37 cellular contexts compared by ENCODE assay signal in the genomic region with DNA sequence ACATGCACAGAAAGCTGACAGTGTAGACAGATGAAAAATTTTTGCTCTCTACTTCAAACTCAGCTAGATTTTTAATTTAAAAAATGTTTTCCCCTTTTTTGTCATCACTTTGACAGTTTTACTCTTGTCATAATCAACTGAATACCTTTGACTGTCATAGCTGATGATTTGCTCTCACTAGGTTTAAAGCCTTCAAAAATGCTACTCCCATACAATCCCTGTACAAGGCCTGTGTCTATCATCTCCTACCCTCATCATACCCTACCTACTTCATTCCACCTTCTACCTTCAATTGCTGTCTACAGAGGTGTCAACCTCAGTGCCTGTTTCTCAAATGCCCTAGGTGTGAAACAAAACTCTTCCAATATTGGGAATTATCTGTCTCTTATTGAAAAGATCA.
"Had no signal": no experiment of that assay in that cellular context is flagged by ENCODE, and none has a peak within 500 bp of the region (broad histone marks: within the 10 kb centered on the region; RNA-seq: fewer than 3 reads in every experiment).

No MANE protein-coding gene starts in this region.

- ATAC-seq: activated CD4-positive, alpha-beta T cell treated with anti-CD3 and anti-CD28 coated beads for 36 hours; activated CD8-positive, alpha-beta T cell treated with anti-CD3 and anti-CD28 coated beads for 36 hours; activated naive CD4-positive, alpha-beta T cell treated with anti-CD3 and anti-CD28 coated beads, Interleukin-2, amount 50 U/mL, for 72 hours; activated T-cell treated with anti-CD3 and anti-CD28 coated beads, Interleukin-2, amount 50 U/mL, for 4 hours; activated T-cell treated with anti-CD3 and anti-CD28 coated beads, Interleukin-2, amount 50 U/mL, for 72 hours; activated T-helper 17 cell treated with anti-CD3 and anti-CD28 coated beads, Interleukin-2, amount 50 U/mL, for 72 hours; body of pancreas had no signal

- H3K36me3 Mint-ChIP-seq: activated CD4-positive, alpha-beta memory T cell treated with anti-CD3 and anti-CD28 coated beads for 36 hours; activated naive CD4-positive, alpha-beta T cell treated with anti-CD3 and anti-CD28 coated beads, Interleukin-2, amount 50 U/mL, for 72 hours; activated naive CD8-positive, alpha-beta T cell treated with anti-CD3 and anti-CD28 coated beads for 36 hours had no signal

- H3K27ac Mint-ChIP-seq: activated B cell treated with CpG ODN at 0.5 μM for 24 hours; activated CD4-positive, alpha-beta memory T cell treated with anti-CD3 and anti-CD28 coated beads for 36 hours; activated CD4-positive, alpha-beta T cell treated with anti-CD3 and anti-CD28 coated beads for 36 hours; activated CD8-positive, alpha-beta T cell treated with anti-CD3 and anti-CD28 coated beads for 36 hours; activated naive CD4-positive, alpha-beta T cell treated with anti-CD3 and anti-CD28 coated beads for 36 hours; activated naive CD4-positive, alpha-beta T cell treated with anti-CD3 and anti-CD28 coated beads, Interleukin-2, amount 50 U/mL, for 72 hours; activated naive CD8-positive, alpha-beta T cell treated with anti-CD3 and anti-CD28 coated beads for 36 hours; activated T-cell treated with anti-CD3 and anti-CD28 coated beads, Interleukin-2, amount 50 U/mL, for 72 hours; activated T-helper 1 cell treated with anti-CD3 and anti-CD28 coated beads, Interleukin-12 subunit alpha, Interleukin-12 subunit beta, Interleukin-2, Interleukin-4 antibody, amounts not matched to agents 30 ng/mL and 10 ng/mL and 1 ng/mL, durations not matched to agents 14 hours and 24 hours and 36 hours; activated T-helper 17 cell treated with anti-CD3 and anti-CD28 coated beads, Interleukin-2, amount 50 U/mL, for 72 hours; T-helper 1 cell treated with Interleukin-12 subunit alpha and Interleukin-12 subunit beta and Interleukin-4 antibody, amounts not matched to agents 30 μg/mL and 1 μg/mL, for 36 hours; T-helper 2 cell treated with Interferon-gamma antibody and Interleukin-4, amounts not matched to agents 5 μg/mL and 100 μg/mL, for 36 hours had no signal

- H3K4me3 ChIP-seq: adrenal gland, body of pancreas, breast epithelium had no signal

- FAIRE-seq: astrocyte, TTC549 had no signal

- H3K27ac ChIP-seq: adrenal gland, body of pancreas, brain microvascular endothelial cell, breast epithelium, VCaP had no signal

- H3K4me1 ChIP-seq: adrenal gland, body of pancreas, breast epithelium had no signal

- DNase-seq: activated B cell treated with CpG ODN at 0.5 μM for 24 hours; activated CD4-positive, alpha-beta memory T cell treated with anti-CD3 and anti-CD28 coated beads for 36 hours; activated CD4-positive, alpha-beta T cell treated with anti-CD3 and anti-CD28 coated beads for 36 hours; activated CD4-positive, alpha-beta T cell treated with anti-CD3 and anti-CD28 coated beads for 48 hours; activated CD4-positive, alpha-beta T cell treated with anti-CD3 and anti-CD28 coated beads, Interleukin-2, amount 50 U/mL, for 1 hour; activated CD4-positive, alpha-beta T cell treated with anti-CD3 and anti-CD28 coated beads, Interleukin-2, amount 50 U/mL, for 4 hours; activated CD4-positive, CD25-positive, alpha-beta regulatory T cell treated with anti-CD3 and anti-CD28 coated beads, Interleukin-2, amount 50 U/mL, for 72 hours; activated CD8-positive, alpha-beta memory T cell treated with anti-CD3 and anti-CD28 coated beads, Interleukin-2, amount 50 U/mL, for 4 hours; activated CD8-positive, alpha-beta T cell treated with anti-CD3 and anti-CD28 coated beads for 36 hours; activated effector memory CD4-positive, alpha-beta T cell treated with anti-CD3 and anti-CD28 coated beads, Interleukin-2, amount 50 U/mL, for 16 hours; activated gamma-delta T cell treated with Interleukin-2 at 50 U/mL for 16 hours; activated naive CD4-positive, alpha-beta T cell; activated naive CD4-positive, alpha-beta T cell treated with anti-CD3 and anti-CD28 coated beads for 36 hours; activated naive CD4-positive, alpha-beta T cell treated with anti-CD3 and anti-CD28 coated beads, Interleukin-2, amount 50 U/mL, for 16 hours; activated naive CD8-positive, alpha-beta T cell treated with anti-CD3 and anti-CD28 coated beads for 36 hours; activated T-cell treated with anti-CD3 and anti-CD28 coated beads for 4 hours; activated T-cell treated with anti-CD3 and anti-CD28 coated beads, Interleukin-2, amount 50 U/mL, for 1 hour; activated T-cell treated with anti-CD3 and anti-CD28 coated beads, Interleukin-2, amount 50 U/mL, for 4 hours; activated T-cell treated with anti-CD3 and anti-CD28 coated beads, Interleukin-2, amount 50 U/mL, for 72 hours; adrenal gland; amniotic stem cell; aorta; body of pancreas; brain microvascular endothelial cell; central memory CD4-positive, alpha-beta T cell; T-helper 1 cell; T-helper 2 cell; T-helper 9 cell had no signal

- H3K4me1 Mint-ChIP-seq: activated B cell treated with CpG ODN at 0.5 μM for 24 hours; activated CD4-positive, alpha-beta T cell treated with anti-CD3 and anti-CD28 coated beads for 36 hours; activated naive CD8-positive, alpha-beta T cell treated with anti-CD3 and anti-CD28 coated beads for 36 hours; activated T-helper 17 cell treated with anti-CD3 and anti-CD28 coated beads, Interleukin-2, amount 50 U/mL, for 72 hours had no signal

- H3K4me3 Mint-ChIP-seq: activated B cell treated with CpG ODN at 0.5 μM for 24 hours; activated CD4-positive, alpha-beta memory T cell treated with anti-CD3 and anti-CD28 coated beads for 36 hours; activated CD4-positive, alpha-beta T cell treated with anti-CD3 and anti-CD28 coated beads for 36 hours; activated CD8-positive, alpha-beta T cell treated with anti-CD3 and anti-CD28 coated beads for 36 hours; activated naive CD4-positive, alpha-beta T cell treated with anti-CD3 and anti-CD28 coated beads for 36 hours; activated naive CD8-positive, alpha-beta T cell treated with anti-CD3 and anti-CD28 coated beads for 36 hours; activated T-cell treated with anti-CD3 and anti-CD28 coated beads, Interleukin-2, amount 50 U/mL, for 4 hours; activated T-cell treated with anti-CD3 and anti-CD28 coated beads, Interleukin-2, amount 50 U/mL, for 72 hours; activated T-helper 1 cell treated with anti-CD3 and anti-CD28 coated beads, Interleukin-12 subunit alpha, Interleukin-12 subunit beta, Interleukin-2, Interleukin-4 antibody, amounts not matched to agents 30 ng/mL and 10 ng/mL and 1 ng/mL, durations not matched to agents 14 hours and 24 hours and 36 hours; activated T-helper 17 cell treated with anti-CD3 and anti-CD28 coated beads, Interleukin-2, amount 50 U/mL, for 72 hours; T-helper 1 cell treated with Interleukin-12 subunit alpha and Interleukin-12 subunit beta and Interleukin-4 antibody, amounts not matched to agents 30 μg/mL and 1 μg/mL, for 36 hours; T-helper 2 cell treated with Interferon-gamma antibody and Interleukin-4, amounts not matched to agents 5 μg/mL and 100 μg/mL, for 36 hours had no signal

- H3K36me3 ChIP-seq: adrenal gland, brain microvascular endothelial cell, breast epithelium had no signal

- H3K9me3 Mint-ChIP-seq: activated B cell treated with CpG ODN at 0.5 μM for 24 hours; activated CD4-positive, alpha-beta memory T cell treated with anti-CD3 and anti-CD28 coated beads for 36 hours; activated CD8-positive, alpha-beta T cell treated with anti-CD3 and anti-CD28 coated beads for 36 hours; activated naive CD4-positive, alpha-beta T cell treated with anti-CD3 and anti-CD28 coated beads for 36 hours; activated naive CD4-positive, alpha-beta T cell treated with anti-CD3 and anti-CD28 coated beads, Interleukin-2, amount 50 U/mL, for 72 hours; activated naive CD8-positive, alpha-beta T cell treated with anti-CD3 and anti-CD28 coated beads for 36 hours; activated T-cell treated with anti-CD3 and anti-CD28 coated beads, Interleukin-2, amount 50 U/mL, for 4 hours; activated T-cell treated with anti-CD3 and anti-CD28 coated beads, Interleukin-2, amount 50 U/mL, for 72 hours; activated T-helper 1 cell treated with anti-CD3 and anti-CD28 coated beads, Interleukin-12 subunit alpha, Interleukin-12 subunit beta, Interleukin-2, Interleukin-4 antibody, amounts not matched to agents 30 ng/mL and 10 ng/mL and 1 ng/mL, durations not matched to agents 14 hours and 24 hours and 36 hours; activated T-helper 17 cell treated with anti-CD3 and anti-CD28 coated beads, Interleukin-2, amount 50 U/mL, for 72 hours; T-helper 1 cell treated with Interleukin-12 subunit alpha and Interleukin-12 subunit beta and Interleukin-4 antibody, amounts not matched to agents 30 μg/mL and 1 μg/mL, for 36 hours; T-helper 2 cell treated with Interferon-gamma antibody and Interleukin-4, amounts not matched to agents 5 μg/mL and 100 μg/mL, for 36 hours had no signal

- H3K27me3 ChIP-seq: adrenal gland, body of pancreas, brain microvascular endothelial cell, breast epithelium had no signal

- H3K9me3 ChIP-seq: adrenal gland, body of pancreas, breast epithelium had no signal

- H3K27me3 Mint-ChIP-seq: activated B cell treated with CpG ODN at 0.5 μM for 24 hours; activated CD4-positive, alpha-beta memory T cell treated with anti-CD3 and anti-CD28 coated beads for 36 hours; activated CD4-positive, alpha-beta T cell treated with anti-CD3 and anti-CD28 coated beads for 36 hours; activated CD8-positive, alpha-beta T cell treated with anti-CD3 and anti-CD28 coated beads for 36 hours; activated naive CD8-positive, alpha-beta T cell treated with anti-CD3 and anti-CD28 coated beads for 36 hours; activated T-helper 17 cell treated with anti-CD3 and anti-CD28 coated beads, Interleukin-2, amount 50 U/mL, for 72 hours had no signal
